ENCODE assay signal across 17 cellular contexts in genomic region chr2:43009448-43009847, GRCh38.
A peak's percentile ranks its signal among the peaks of the same experiment; 100 is the strongest.
DNase-seq lines count a peak whose midpoint lies in the region; ATAC-seq and TF ChIP-seq lines count a peak whose summit lies in the region.
"Had no signal": no experiment of that assay in that cellular context is flagged by ENCODE, and none has a peak within 500 bp of the region (broad histone marks: within the 10 kb centered on the region; RNA-seq: fewer than 3 reads in every experiment).

No MANE protein-coding gene starts in this region.

- H3K27me3 Mint-ChIP-seq in Calu3 (ENCODE audit: unreplicated experiment), result no peaks in the 10 kb centered on the region

- H3K27me3 ChIP-seq in spleen (replicated peaks in 1 of 7), result peaks cover 0 to 7% (median 0%) of the 10 kb centered on the region in 7 donors
- H3K27me3 ChIP-seq: SJCRH30 had no signal

- ATAC-seq in HG03432 (IDR thresholded peaks at IDR 0.05; ENCODE audit: unreplicated experiment) (no peak), GM21723 (IDR thresholded peaks at IDR 0.05; ENCODE audit: unreplicated experiment) (no peak)

- TF ChIP-seq POLR2A in NB4 (IDR thresholded peaks at IDR 0.05; ENCODE audit: extremely low read depth, insufficient read length), result no peak
- no peak for TF ChIP-seq POLR2A in spleen (IDR thresholded peaks at IDR 0.05)

- DNase-seq in Calu3 (no peak), NB4 (ENCODE audit: low read depth) (peak; percentile 85), fibroblast of gingiva (ENCODE audit: low read depth) (peak; percentile 20), spleen (peak; percentile 1), NCI-H1092 (lab: John Stamatoyannopoulos, UW) (no peak)
- DNase-seq: DMS79 treated with DMSO at 0.1 percent for 48 hours, GM23248, HCEC 1CT, NCI-H1930, NCI-H226, NCI-H524, NCI-H82, PC-9, SJCRH30 had no signal

- H3K9me3 ChIP-seq in spleen, result peaks cover 0 to 9% (median 5%) of the 10 kb centered on the region in 8 donors

- H3K27ac ChIP-seq in spleen, result no peak overlapping the region
- H3K27ac ChIP-seq: GM23248, SJCRH30 had no signal

- intact Hi-C loops in Calu3 (cut with micrococcal nuclease; ENCODE audit: unreplicated experiment), result no loop called here
- intact Hi-C loops in spleen (cut with DNase I; ENCODE audit: low total_unique reads), result no loop called here

- 87 to 95% (median 93%) methylated on average over 5 of the region's 5 CpGs for WGBS in spleen, 5 donors

- H3K36me3 ChIP-seq in spleen, result no peaks in the 10 kb centered on the region
- H3K36me3 ChIP-seq: SJCRH30 had no signal

- peaks cover 5% of the 10 kb centered on the region for H3K9me3 Mint-ChIP-seq in Calu3 (ENCODE audit: low read depth, unreplicated experiment)

- TF ChIP-seq CTCF in Calu3 (IDR thresholded peaks at IDR 0.05; ENCODE audit: unreplicated experiment) (no peak), NB4 (IDR thresholded peaks at IDR 0.05; ENCODE audit: low read depth, low read length) (no peak), spleen (IDR thresholded peaks at IDR 0.05 in 8 of 11, conservative IDR thresholded peaks at IDR 0.05 in 3 of 11) (no peak)

- H3K4me3 Mint-ChIP-seq in Calu3 (ENCODE audit: low read depth, unreplicated experiment), result no peak overlapping the region
- H3K4me3 Mint-ChIP-seq: CD14-positive monocyte had no signal

- peak overlapping the region; percentile 98 for H3K27ac Mint-ChIP-seq in Calu3 (ENCODE audit: unreplicated experiment)

- H3K4me3 ChIP-seq in NB4 (ENCODE audit: low read depth, low read length) (no peak overlapping the region), spleen (no peak overlapping the region)
- H3K4me3 ChIP-seq: GM23248, PC-9, SJCRH30 had no signal

- H3K4me1 Mint-ChIP-seq in Calu3 (ENCODE audit: low read depth, unreplicated experiment), result peaks cover 69% of the 10 kb centered on the region

- H3K36me3 Mint-ChIP-seq in Calu3 (ENCODE audit: insufficient read depth, unreplicated experiment), result peaks cover 42% of the 10 kb centered on the region

- peaks cover 0 to 37% (median 0%) of the 10 kb centered on the region in 6 donors for H3K4me1 ChIP-seq in spleen

- BruUV-seq in Calu3 (replicated peaks; lab: Mats Ljungman, UMichigan), result no TSS peak

- CTCF ChIA-PET in Calu3 (lab: Charles Lee), result interaction anchor here (2.6 kb wide), 1 partner anchor 30 kb away, joined by 19 read pairs; no protein-coding TSS in a partner anchor

Comparison
In these comparisons a context has a peak if more than half of its experiments do, and no peak if none do; other contexts are left out.
1. DNase-seq: peak in NB4 (single experiment), fibroblast of gingiva (single experiment) and spleen (single experiment); none in Calu3 (single experiment) and NCI-H1092 (single experiment).